ENCODE assay signal across 11 cellular contexts in genomic region chr17:42389902-42390301, GRCh38. TPM values are rescaled to one million over a fixed set of nuclear protein-coding genes. Genes with fewer than 3 reads are reported as not detected.
A peak's percentile ranks its signal among the peaks of the same experiment; 100 is the strongest.
DNase-seq lines count a peak whose midpoint lies in the region; ATAC-seq and TF ChIP-seq lines count a peak whose summit lies in the region.
"Had no signal": no experiment of that assay in that cellular context is flagged by ENCODE, and none has a peak within 500 bp of the region (broad histone marks: within the 10 kb centered on the region; RNA-seq: fewer than 3 reads in every experiment).

No MANE protein-coding gene starts in this region.

- peaks cover 28% of the 10 kb centered on the region for H3K36me3 Mint-ChIP-seq in activated naive CD4-positive, alpha-beta T cell treated with anti-CD3 and anti-CD28 coated beads for 36 hours (ENCODE audit: low read depth)
- H3K36me3 Mint-ChIP-seq in activated T-helper 17 cell treated with anti-CD3 and anti-CD28 coated beads, Interleukin-2, amount 50 U/mL, for 72 hours (ENCODE audit: low read depth): peaks cover 42% of the 10 kb centered on the region
- no peaks in the 10 kb centered on the region for H3K36me3 Mint-ChIP-seq in mesothelial cell of epicardium

- TF ChIP-seq EP300 in tibial nerve (IDR thresholded peaks at IDR 0.05): no peak

- no peak overlapping the region for H3K4me3 ChIP-seq in tibial nerve

- TF ChIP-seq CTCF in mesothelial cell of epicardium (IDR thresholded peaks at IDR 0.05; ENCODE audit: unreplicated experiment) (no peak), tibial nerve (IDR thresholded peaks at IDR 0.05) (no peak)

- no peaks in the 10 kb centered on the region for H3K27me3 Mint-ChIP-seq in activated naive CD4-positive, alpha-beta T cell treated with anti-CD3 and anti-CD28 coated beads for 36 hours (ENCODE audit: low read depth)
- no peaks in the 10 kb centered on the region for H3K27me3 Mint-ChIP-seq in activated T-helper 17 cell treated with anti-CD3 and anti-CD28 coated beads, Interleukin-2, amount 50 U/mL, for 72 hours
- H3K27me3 Mint-ChIP-seq in mesothelial cell of epicardium (ENCODE audit: low read depth): no peaks in the 10 kb centered on the region

- H3K4me1 ChIP-seq in tibial nerve: peaks cover 0 to 50% (median 26%) of the 10 kb centered on the region in 4 donors

- CTCF ChIA-PET in activated naive CD4-positive, alpha-beta T cell treated with anti-CD3 and anti-CD28 coated beads for 36 hours (lab: Charles Lee): interaction anchor here (0.5 to 4.8 kb wide), 9 partner anchors 9 to 209 kb away, joined by 3 to 59 read pairs (median 7); no protein-coding TSS in a partner anchor

- DNase-seq in activated naive CD4-positive, alpha-beta T cell treated with anti-CD3 and anti-CD28 coated beads for 36 hours: no peak
- DNase-seq in activated naive CD4-positive, alpha-beta T cell (lab: John Stamatoyannopoulos, UW): no peak
- DNase-seq in mesothelial cell of epicardium (ENCODE audit: low spot score in 2 of 2, unreplicated experiment in 2 of 2) (no peak), tibial nerve (ENCODE audit: low spot score in 2 of 2) (no peak), sciatic nerve (ENCODE audit: low spot score) (no peak)
- no peak for DNase-seq in stimulated activated naive CD4-positive, alpha-beta T cell (lab: John Stamatoyannopoulos, UW)
- DNase-seq: kidney, posterior cingulate gyrus had no signal

- H3K4me3 Mint-ChIP-seq in activated naive CD4-positive, alpha-beta T cell treated with anti-CD3 and anti-CD28 coated beads for 36 hours: peak overlapping the region; percentile 63
- peak overlapping the region; percentile 93 for H3K4me3 Mint-ChIP-seq in activated T-helper 17 cell treated with anti-CD3 and anti-CD28 coated beads, Interleukin-2, amount 50 U/mL, for 72 hours
- H3K4me3 Mint-ChIP-seq in mesothelial cell of epicardium: no peak overlapping the region

- no peaks in the 10 kb centered on the region for H3K9me3 ChIP-seq in tibial nerve

- no peaks in the 10 kb centered on the region for H3K36me3 ChIP-seq in tibial nerve

- H3K4me1 Mint-ChIP-seq in activated naive CD4-positive, alpha-beta T cell treated with anti-CD3 and anti-CD28 coated beads for 36 hours (ENCODE audit: low read depth): peaks cover 40% of the 10 kb centered on the region
- peaks cover 44% of the 10 kb centered on the region for H3K4me1 Mint-ChIP-seq in activated T-helper 17 cell treated with anti-CD3 and anti-CD28 coated beads, Interleukin-2, amount 50 U/mL, for 72 hours
- H3K4me1 Mint-ChIP-seq in mesothelial cell of epicardium: peaks cover 23% of the 10 kb centered on the region

- no peaks in the 10 kb centered on the region for H3K9me3 Mint-ChIP-seq in activated naive CD4-positive, alpha-beta T cell treated with anti-CD3 and anti-CD28 coated beads for 36 hours
- no peaks in the 10 kb centered on the region for H3K9me3 Mint-ChIP-seq in activated T-helper 17 cell treated with anti-CD3 and anti-CD28 coated beads, Interleukin-2, amount 50 U/mL, for 72 hours
- H3K9me3 Mint-ChIP-seq in mesothelial cell of epicardium: peaks cover 3% of the 10 kb centered on the region

- TF ChIP-seq POLR2A in tibial nerve (IDR thresholded peaks at IDR 0.05): no peak

- no peak for ATAC-seq in activated T-helper 17 cell treated with anti-CD3 and anti-CD28 coated beads, Interleukin-2, amount 50 U/mL, for 72 hours (replicated peaks)
- ATAC-seq in sciatic nerve (no peak), HG03175 (IDR thresholded peaks at IDR 0.05; ENCODE audit: unreplicated experiment) (no peak)
- ATAC-seq: activated CD4-positive, CD25-positive, alpha-beta regulatory T cell treated with anti-CD3 and anti-CD28 coated beads, Interleukin-2, amount 50 U/mL, for 24 hours had no signal

- H3K27me3 ChIP-seq in tibial nerve: no peaks in the 10 kb centered on the region

- peak overlapping the region; percentile 100 for H3K27ac Mint-ChIP-seq in activated naive CD4-positive, alpha-beta T cell treated with anti-CD3 and anti-CD28 coated beads for 36 hours
- H3K27ac Mint-ChIP-seq in activated T-helper 17 cell treated with anti-CD3 and anti-CD28 coated beads, Interleukin-2, amount 50 U/mL, for 72 hours: peak overlapping the region; percentile 100
- peak overlapping the region; percentile 77 for H3K27ac Mint-ChIP-seq in mesothelial cell of epicardium

- 95 to 96% methylated on average over 5 of the region's 5 CpGs for WGBS in tibial nerve, 2 donors

- H3K27ac ChIP-seq in tibial nerve: peak overlapping the region; percentile 89 to 98 (median 95)

- intact Hi-C loops in activated naive CD4-positive, alpha-beta T cell treated with anti-CD3 and anti-CD28 coated beads for 36 hours (cut with micrococcal nuclease): loop anchor here (1.0 to 2.0 kb wide), 4 partner anchors 8 to 701 kb away; partner anchors contain the start of gene EIF1
- intact Hi-C loops in sciatic nerve (cut with DNase I): no loop called here

RNA-seq across cellular contexts. Expression of gene STAT3, which starts 1.7 kb away (rescaled TPM):
- 100 to 1,000 TPM; 404 to 408 TPM for total RNA-seq in activated naive CD4-positive, alpha-beta T cell treated with anti-CD3 and anti-CD28 coated beads for 36 hours
- 100 to 1,000 TPM; 179 to 429 TPM for total RNA-seq in activated T-helper 17 cell treated with anti-CD3 and anti-CD28 coated beads, Interleukin-2, amount 50 U/mL, for 72 hours
- total RNA-seq in mesothelial cell of epicardium (118 to 129 TPM (median 119 TPM) in 3 replicates), tibial nerve (100 to 1,000 TPM; 133 to 322 (median 188) TPM), sciatic nerve (284 TPM)

RNA-seq across cellular contexts. Expression of gene CAVIN1, which starts 33.2 kb away (rescaled TPM):
- total RNA-seq in activated naive CD4-positive, alpha-beta T cell treated with anti-CD3 and anti-CD28 coated beads for 36 hours: under 1 TPM; 0.64 to 0.67 TPM
- total RNA-seq in activated T-helper 17 cell treated with anti-CD3 and anti-CD28 coated beads, Interleukin-2, amount 50 U/mL, for 72 hours: 1 to 10 TPM; 2.5 to 6.1 TPM
- total RNA-seq in mesothelial cell of epicardium: 53.3 to 54.3 TPM (median 53.9 TPM) in 3 replicates
- 100 to 1,000 TPM; 441 to 784 (median 706) TPM for total RNA-seq in tibial nerve
- total RNA-seq in sciatic nerve: 608 TPM
